ENCODE assay signal across 9 cellular contexts in the genomic region with DNA sequence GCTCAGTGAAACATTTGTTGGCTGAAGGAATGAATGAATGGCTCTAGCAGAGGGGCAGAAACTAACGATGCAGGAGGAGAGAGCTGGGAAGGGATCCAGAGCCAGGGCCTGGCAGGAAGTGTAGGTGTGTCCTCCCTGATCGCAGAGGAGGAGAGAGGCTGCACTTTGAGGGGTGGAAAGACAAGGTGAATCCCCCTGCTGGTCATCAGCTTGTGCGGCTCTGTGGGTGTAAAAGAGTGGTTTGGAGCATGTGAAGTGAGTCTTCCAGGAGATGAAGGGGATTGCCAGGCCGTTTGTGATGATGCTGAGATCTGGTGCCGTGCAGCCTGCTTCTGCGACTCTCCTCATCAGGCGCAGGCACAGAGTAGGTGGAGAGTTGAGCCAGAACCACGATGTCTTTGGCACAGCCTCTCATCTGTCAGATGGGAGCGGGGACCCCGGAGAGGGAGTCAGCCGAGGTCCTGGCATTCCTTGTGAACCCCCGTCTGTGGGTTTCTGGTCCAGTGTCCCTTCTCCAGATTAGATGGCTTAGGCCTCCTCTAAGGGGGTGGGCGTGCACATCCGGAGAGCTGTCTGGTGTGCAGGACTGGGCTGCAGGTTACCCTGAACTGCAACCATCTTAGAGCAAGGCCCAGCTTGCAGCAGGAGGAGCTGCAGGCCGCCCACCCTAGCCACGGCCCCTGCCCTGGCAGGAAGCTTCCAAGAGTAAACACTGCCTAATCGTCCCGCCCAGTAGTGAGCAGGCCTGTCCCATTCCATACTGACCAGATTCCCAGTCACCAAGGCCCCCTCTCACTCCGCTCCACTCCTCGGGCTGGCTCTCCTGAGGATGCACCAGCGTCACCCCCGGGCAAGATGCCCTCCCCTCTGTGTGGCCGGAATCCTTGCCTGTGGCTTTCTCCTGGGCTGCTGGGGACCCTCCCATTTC. TPM values are rescaled to one million over a fixed set of nuclear protein-coding genes. Genes with fewer than 3 reads are reported as not detected.
A peak's percentile ranks its signal among the peaks of the same experiment; 100 is the strongest.
DNase-seq lines count a peak whose midpoint lies in the region; ATAC-seq, FAIRE-seq and TF ChIP-seq lines count a peak whose summit lies in the region.
"Had no signal": no experiment of that assay in that cellular context is flagged by ENCODE, and none has a peak within 500 bp of the region (broad histone marks: within the 10 kb centered on the region; RNA-seq: fewer than 3 reads in every experiment).

A gene (plus strand): TSS at position 753 of the 928 bp plus-strand sequence. CDS start 77 bp downstream, at position 830.

- BruUV-seq in HepG2 (replicated peaks; lab: Mats Ljungman, UMichigan), result no TSS peak

- H3K4me1 ChIP-seq in BE2C (no peaks in the 10 kb centered on the region), HepG2 (ENCODE audit: insufficient read depth, low read length) (peaks cover 69% of the 10 kb centered on the region)

- no peaks in the 10 kb centered on the region for H3K36me3 Mint-ChIP-seq in activated CD4-positive, alpha-beta memory T cell treated with anti-CD3 and anti-CD28 coated beads, Interleukin-2, amount 10 ng/mL, durations not matched to agents 7 days and 5 days (ENCODE audit: low read depth)

- TF ChIP-seq RAD21 in HepG2 (CRISPR knock-in tag; IDR thresholded peaks at IDR 0.05), result no peak

- TF ChIP-seq EP300 in HepG2 (IDR thresholded peaks at IDR 0.05; ENCODE audit: low read depth in 2 of 2, low read length in 2 of 2) (no peak), HepG2 (CRISPR knock-in tag; IDR thresholded peaks at IDR 0.05; ENCODE audit: borderline replicate concordance) (no peak)

- no peaks in the 10 kb centered on the region for H4K20me1 ChIP-seq in HepG2 (ENCODE audit: insufficient read depth, low read length)

- H3K27ac ChIP-seq in HepG2 (ENCODE audit: extremely low read length, insufficient read depth, low read length), result peak within 1 kb of the TSS; percentile 54

- peak; percentile 90 for FAIRE-seq in HepG2 (lab: Jason Lieb, UNC)
- no peak for FAIRE-seq in RCC 7860 (lab: Jason Lieb, UNC)
- FAIRE-seq: islet of Langerhans had no signal

- 4% methylated on average over 5 of the region's 23 CpGs for WGBS in HepG2 (ENCODE audit: low lambda C conversion rate)

- H2AFZ ChIP-seq in HepG2 (ENCODE audit: low read length), result peak within 1 kb of the TSS; percentile 15

- ATAC-seq in GM19025 (IDR thresholded peaks at IDR 0.05; ENCODE audit: low read depth, unreplicated experiment) (peak; percentile 37), HepG2 (peak; percentile 69), GM19035 (IDR thresholded peaks at IDR 0.05; ENCODE audit: unreplicated experiment) (no peak)

- POLR2A ChIA-PET in activated CD4-positive, alpha-beta memory T cell treated with anti-CD3 and anti-CD28 coated beads, Interleukin-2, amount 10 ng/mL, durations not matched to agents 7 days and 5 days (lab: Charles Lee), result no interaction called here
- POLR2A ChIA-PET in HepG2 (lab: Yijun Ruan, JAX), result interaction anchor here (1.0 to 2.4 kb wide), 7 partner anchors 15 to 74 kb away, joined by 3 to 12 read pairs (median 4); a partner anchor contains a TSS

- TF ChIP-seq CTCF in BE2C (IDR thresholded peaks at IDR 0.05; ENCODE audit: low read depth, low read length) (peak; percentile 48), HepG2 (CRISPR knock-in tag; IDR thresholded peaks at IDR 0.05) (peak; percentile 59)

- H3K9me3 Mint-ChIP-seq in activated CD4-positive, alpha-beta memory T cell treated with anti-CD3 and anti-CD28 coated beads, Interleukin-2, amount 10 ng/mL, durations not matched to agents 7 days and 5 days, result no peaks in the 10 kb centered on the region

- peaks cover under 1% of the 10 kb centered on the region for H3K27me3 Mint-ChIP-seq in activated CD4-positive, alpha-beta memory T cell treated with anti-CD3 and anti-CD28 coated beads, Interleukin-2, amount 10 ng/mL, durations not matched to agents 7 days and 5 days

- peaks cover 8% of the 10 kb centered on the region for H3K79me2 ChIP-seq in HepG2 (ENCODE audit: insufficient read depth, low read length)

- peak; percentile 54 for DNase-seq in BE2C
- peak; percentile 35 for DNase-seq in activated CD4-positive, alpha-beta memory T cell treated with anti-CD3 and anti-CD28 coated beads, Interleukin-2, amount 10 ng/mL, durations not matched to agents 7 days and 5 days
- DNase-seq in HepG2 (ENCODE audit: low spot score), result peak; percentile 74
- no peak for DNase-seq in RCC 7860 (ENCODE audit: low spot score)
- no peak for DNase-seq in SIG-M5 treated with dmso at 0.1 percent for 504 hours (lab: John Stamatoyannopoulos, UW; ENCODE audit: unreplicated experiment)
- no peak for DNase-seq in NCI-H2171 (lab: John Stamatoyannopoulos, UW)

- H3K27ac Mint-ChIP-seq in activated CD4-positive, alpha-beta memory T cell treated with anti-CD3 and anti-CD28 coated beads, Interleukin-2, amount 10 ng/mL, durations not matched to agents 7 days and 5 days, result peak within 1 kb of the TSS; percentile 40

- H3K4me3 ChIP-seq in BE2C (ENCODE audit: low read depth, low read length), result no peak within 1 kb of the TSS
- peak within 1 kb of the TSS; percentile 36 to 61 (median 46) for H3K4me3 ChIP-seq in HepG2 (replicated peaks in 1 of 3; ENCODE audit: insufficient read depth in 1 of 3, low read depth in 2 of 3, low read length in 3 of 3)

- peak within 1 kb of the TSS; percentile 45 for H3K9ac ChIP-seq in HepG2 (ENCODE audit: insufficient read depth, low read depth, low read length)

- CTCF ChIA-PET in activated CD4-positive, alpha-beta memory T cell treated with anti-CD3 and anti-CD28 coated beads, Interleukin-2, amount 10 ng/mL, durations not matched to agents 7 days and 5 days (lab: Charles Lee), result no interaction called here
- CTCF ChIA-PET in HepG2 (lab: Yijun Ruan, JAX; ENCODE audit: low intra/inter-chr PET ratio, low total read pairs), result interaction anchor here (0.8 to 1.5 kb wide), 2 partner anchors 15 to 62 kb away, joined by 4 to 6 read pairs; no protein-coding TSS in a partner anchor

- H3K4me1 Mint-ChIP-seq in activated CD4-positive, alpha-beta memory T cell treated with anti-CD3 and anti-CD28 coated beads, Interleukin-2, amount 10 ng/mL, durations not matched to agents 7 days and 5 days, result peaks cover 32% of the 10 kb centered on the region

- H3K9me3 ChIP-seq in BE2C (no peaks in the 10 kb centered on the region), HepG2 (ENCODE audit: low read length) (no peaks in the 10 kb centered on the region)

- in situ Hi-C loops in HepG2 (cut with HindIII; ENCODE audit: extremely low pct_ligation_motif_present, low pct_unique_long_range_greater_than_20kb), result no loop called here

- no peak for TF ChIP-seq POLR2A in HepG2 (IDR thresholded peaks at IDR 0.05; ENCODE audit: insufficient read depth in 1 of 2, low read depth in 2 of 2, low read length in 2 of 2)

- no peak within 1 kb of the TSS for H3K4me3 Mint-ChIP-seq in activated CD4-positive, alpha-beta memory T cell treated with anti-CD3 and anti-CD28 coated beads, Interleukin-2, amount 10 ng/mL, durations not matched to agents 7 days and 5 days

- intact Hi-C loops in HepG2 (cut with micrococcal nuclease; ENCODE audit: unreplicated experiment), result no loop called here

- H3K4me2 ChIP-seq in HepG2 (ENCODE audit: low read depth, low read length), result peak within 1 kb of the TSS; percentile 93

- no peaks in the 10 kb centered on the region for H3K27me3 ChIP-seq in BE2C
- H3K27me3 ChIP-seq in HepG2 (ENCODE audit: control insufficient read depth in 1 of 2, insufficient read depth in 2 of 2, low read length in 2 of 2), result no peaks in the 10 kb centered on the region; a peak in 1 of 5 replicates

- H3K36me3 ChIP-seq in BE2C, result no peaks in the 10 kb centered on the region
- no peaks in the 10 kb centered on the region for H3K36me3 ChIP-seq in HepG2 (replicated peaks in 1 of 2; ENCODE audit: control insufficient read depth in 1 of 2, insufficient read depth in 2 of 2, low read length in 2 of 2)

TF ChIP-seq in HepG2, 621 proteins besides CTCF, POLR2A, EP300 and RAD21 (continues in another document):
- TF ChIP-seq KLF12 (CRISPR knock-in tag; IDR thresholded peaks at IDR 0.05; ENCODE audit: borderline replicate concordance) (peak; percentile 40; the same call in 1 of the 2 replicates), ZFX (CRISPR knock-in tag; IDR thresholded peaks at IDR 0.05; ENCODE audit: low read depth) (peak; percentile 78), MIER3 (CRISPR knock-in tag; IDR thresholded peaks at IDR 0.05; ENCODE audit: borderline replicate concordance) (no peak)
- TF ChIP-seq, protein P1, sequence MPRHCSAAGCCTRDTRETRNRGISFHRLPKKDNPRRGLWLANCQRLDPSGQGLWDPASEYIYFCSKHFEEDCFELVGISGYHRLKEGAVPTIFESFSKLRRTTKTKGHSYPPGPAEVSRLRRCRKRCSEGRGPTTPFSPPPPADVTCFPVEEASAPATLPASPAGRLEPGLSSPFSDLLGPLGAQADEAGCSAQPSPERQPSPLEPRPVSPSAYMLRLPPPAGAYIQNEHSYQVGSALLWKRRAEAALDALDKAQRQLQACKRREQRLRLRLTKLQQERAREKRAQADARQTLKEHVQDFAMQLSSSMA (CRISPR knock-in tag; IDR thresholded peaks at IDR 0.05), result no peak

RNA-seq across cellular contexts. Expression of the gene that starts here (rescaled TPM):
- 6.1 TPM for polyA plus RNA-seq in BE2C (2012; ENCODE audit: insufficient read depth, insufficient read length, low read depth)
- total RNA-seq in activated CD4-positive, alpha-beta memory T cell treated with anti-CD3 and anti-CD28 coated beads, Interleukin-2, amount 10 ng/mL, durations not matched to agents 7 days and 5 days, result 1 to 10 TPM; 2.1 to 2.4 TPM
- total RNA-seq in HepG2 (2016; rRNA removed; fragmentation: Illumina TruSeq; extraction: Trizol), result 0.69 and 0.91 TPM in 2 replicates
- total RNA-seq in HepG2 (2016; cell fraction: cytosol; rRNA removed; fragmentation: Illumina TruSeq; extraction: Trizol; ENCODE audit: low read depth), result 0.26 and 0.30 TPM in 2 replicates
- 0.22 and 0.91 TPM in 2 replicates for total RNA-seq in HepG2 (2016; cell fraction: insoluble cytoplasmic fraction; rRNA removed; fragmentation: Illumina TruSeq; extraction: Trizol)
- 0.21 and 0.37 TPM in 2 replicates for total RNA-seq in HepG2 (2016; cell fraction: membrane; rRNA removed; fragmentation: Illumina TruSeq; extraction: Trizol)
- total RNA-seq in HepG2 (2016; cell fraction: nucleus; rRNA removed; fragmentation: Illumina TruSeq; extraction: Trizol), result 0.78 and 1.4 TPM in 2 replicates
- 4.5 and 5.0 TPM in 2 replicates for polyA plus RNA-seq in HepG2 (2011; rRNA removed)
- polyA plus RNA-seq in HepG2 (2011; cell fraction: cytosol; rRNA removed), result 1.2 and 2.2 TPM in 2 replicates
- polyA plus RNA-seq in HepG2 (2011; cell fraction: nucleus; rRNA removed), result 35.9 and 63.7 TPM in 2 replicates
- polyA plus RNA-seq in HepG2 (2012), result 1.4 and 2.0 TPM in 2 replicates
- 0.12 and 0.16 TPM in 2 replicates for polyA plus RNA-seq in HepG2 (2016; cell fraction: cytosol; fragmentation: Illumina TruSeq; extraction: Trizol; ENCODE audit: low read depth)
- polyA plus RNA-seq in HepG2 (2016; cell fraction: insoluble cytoplasmic fraction; fragmentation: Illumina TruSeq; extraction: Trizol; ENCODE audit: low read depth), result 0.48 and 0.73 TPM in 2 replicates
- 0.14 and 0.23 TPM in 2 replicates for polyA plus RNA-seq in HepG2 (2016; cell fraction: membrane; fragmentation: Illumina TruSeq; extraction: Trizol; ENCODE audit: low read depth)
- polyA plus RNA-seq in HepG2 (2016; cell fraction: nucleus; fragmentation: Illumina TruSeq; extraction: Trizol; ENCODE audit: insufficient read depth, low read depth), result 4.6 TPM in 2 replicates
- polyA minus RNA-seq in HepG2 (2011; rRNA and poly(A)+ RNA removed; ENCODE audit: low replicate concordance), result 0.75 and 1.4 TPM in 2 replicates
- polyA minus RNA-seq in HepG2 (2011; cell fraction: cytosol; rRNA and poly(A)+ RNA removed), result 0.30 and 0.62 TPM in 2 replicates
- 2.4 and 3.1 TPM in 2 replicates for polyA minus RNA-seq in HepG2 (2011; cell fraction: nucleus; rRNA and poly(A)+ RNA removed)

Comparison
In these comparisons a context has a peak if more than half of its experiments do, and no peak if none do; other contexts are left out.
1. DNase-seq: peak in BE2C (single experiment), activated CD4-positive, alpha-beta memory T cell treated with anti-CD3 and anti-CD28 coated beads, Interleukin-2, amount 10 ng/mL, durations not matched to agents 7 days and 5 days (single experiment) and HepG2 (single experiment); none in RCC 7860 (single experiment), SIG-M5 treated with dmso at 0.1 percent for 504 hours (single experiment) and NCI-H2171 (single experiment).